ENCODE assay signal across 8 cellular contexts in the genomic region with DNA sequence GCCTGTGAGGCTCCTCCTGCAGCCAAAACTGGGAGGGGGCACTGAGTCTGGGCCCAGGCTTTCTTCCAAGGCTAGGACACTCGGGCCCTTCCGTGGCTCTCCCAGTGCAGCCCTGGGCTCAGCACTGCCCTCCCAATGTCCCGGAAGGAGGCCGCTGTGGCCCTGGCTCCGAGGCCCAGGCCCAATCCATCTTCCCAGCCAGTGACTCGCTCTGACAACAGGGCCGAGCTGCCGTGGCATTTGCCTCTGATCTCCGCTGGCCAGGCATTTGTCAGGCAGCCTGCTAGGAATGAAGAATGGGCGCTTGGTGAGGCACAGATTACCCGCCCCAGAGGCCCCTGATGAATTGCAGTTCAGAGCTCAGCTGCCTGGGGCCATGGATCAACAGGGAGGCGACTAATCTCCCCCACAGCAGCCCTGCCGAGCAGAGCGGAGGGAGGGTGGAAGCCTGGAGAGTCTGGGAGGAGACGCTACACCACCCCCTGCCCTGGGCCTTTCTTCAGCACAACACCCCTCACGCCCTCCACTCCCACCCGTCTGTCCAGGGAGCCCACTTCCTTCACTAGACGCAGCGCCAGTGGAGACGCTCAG. TPM values are rescaled to one million over a fixed set of nuclear protein-coding genes. Genes with fewer than 3 reads are reported as not detected.
DNase-seq lines count a peak whose midpoint lies in the region; ATAC-seq, FAIRE-seq and TF ChIP-seq lines count a peak whose summit lies in the region.

No MANE protein-coding gene starts in this region.

- no peak for DNase-seq in DND-41
- DNase-seq in NCI-H146 (lab: John Stamatoyannopoulos, UW): peak; percentile 75
- DNase-seq in natural killer cell treated with Interleukin-12 subunit alpha and Interleukin-12 subunit beta and Interleukin-15 and Interleukin-18, amount 100 ng/mL, for 72 hours (ENCODE audit: low spot score): no peak
- DNase-seq in H54 (ENCODE audit: insufficient read length, low spot score): no peak

- peak overlapping the region; percentile 37; the same call in 1 of the 2 replicates for H3K27ac ChIP-seq in DND-41 (ENCODE audit: low read length)
- peak overlapping the region; percentile 50 for H3K27ac ChIP-seq in duodenal mucosa (ENCODE audit: low read depth, low read length)

- ATAC-seq in DND-41 (ENCODE audit: insufficient read depth, low read depth): no peak
- no peak for ATAC-seq in natural killer cell treated with Interleukin-12 subunit alpha and Interleukin-12 subunit beta and Interleukin-15 and Interleukin-18, amount 100 ng/mL, for 72 hours
- ATAC-seq in GM18858 (IDR thresholded peaks at IDR 0.05; ENCODE audit: unreplicated experiment): no peak
- no peak for ATAC-seq in GM21529 (IDR thresholded peaks at IDR 0.05; ENCODE audit: unreplicated experiment)
- ATAC-seq in GM19324 (IDR thresholded peaks at IDR 0.05; ENCODE audit: low FRiP score, unreplicated experiment): no peak

- H3K4me2 ChIP-seq in DND-41 (ENCODE audit: insufficient read depth, low read length): no peak overlapping the region

- peak overlapping the region; percentile 70 to 95 for H3K27ac Mint-ChIP-seq in natural killer cell treated with Interleukin-12 subunit alpha and Interleukin-12 subunit beta and Interleukin-15 and Interleukin-18, amount 100 ng/mL, for 72 hours

- H3K9ac ChIP-seq in DND-41 (ENCODE audit: low read depth, low read length): 0 out of 2 replicates have a peak overlapping the region, but pooled peaks have one; percentile 4
- peak overlapping the region in 1 of 2 donors; percentile 2 for H3K9ac ChIP-seq in duodenal mucosa (ENCODE audit: low read depth in 1 of 2, low read length in 2 of 2)

- no peaks in the 10 kb centered on the region; the same call in 1 of the 2 replicates for H4K20me1 ChIP-seq in DND-41 (ENCODE audit: insufficient read depth, low read length)

- H3K9me3 Mint-ChIP-seq in natural killer cell treated with Interleukin-12 subunit alpha and Interleukin-12 subunit beta and Interleukin-15 and Interleukin-18, amount 100 ng/mL, for 72 hours: no peaks in the 10 kb centered on the region

- no peaks in the 10 kb centered on the region for H3K36me3 Mint-ChIP-seq in natural killer cell treated with Interleukin-12 subunit alpha and Interleukin-12 subunit beta and Interleukin-15 and Interleukin-18, amount 100 ng/mL, for 72 hours

- H3K27me3 Mint-ChIP-seq in natural killer cell treated with Interleukin-12 subunit alpha and Interleukin-12 subunit beta and Interleukin-15 and Interleukin-18, amount 100 ng/mL, for 72 hours: peaks cover 3 to 15% of the 10 kb centered on the region in 2 donors

- H3K4me3 ChIP-seq in DND-41 (ENCODE audit: low read depth in 1 of 2, low read length in 2 of 2) (no peak overlapping the region), duodenal mucosa (ENCODE audit: low read depth in 1 of 2, low read length in 2 of 2) (peak overlapping the region in 1 of 2 donors; percentile 10)

- peaks cover 1% of the 10 kb centered on the region for H3K79me2 ChIP-seq in DND-41 (ENCODE audit: insufficient read depth, low read length)

- no peaks in the 10 kb centered on the region for H3K27me3 ChIP-seq in DND-41 (ENCODE audit: insufficient read depth, low read length, poor library complexity)
- H3K27me3 ChIP-seq in duodenal mucosa (ENCODE audit: control insufficient read depth in 1 of 2, insufficient read depth in 2 of 2, low read length in 2 of 2): no peaks in the 10 kb centered on the region

- H3K9me3 ChIP-seq in DND-41 (ENCODE audit: insufficient read depth, low read length, severe bottlenecking): no peaks in the 10 kb centered on the region
- H3K9me3 ChIP-seq in duodenal mucosa (ENCODE audit: control insufficient read depth in 1 of 2, low read length in 2 of 2): no peaks in the 10 kb centered on the region

- no peak for FAIRE-seq in H54 (lab: Jason Lieb, UNC)

- H3K4me1 ChIP-seq in DND-41 (ENCODE audit: insufficient read depth, low read length) (peaks cover 57% of the 10 kb centered on the region), duodenal mucosa (ENCODE audit: control insufficient read depth in 1 of 2, insufficient read depth in 2 of 2, low read length in 2 of 2) (peaks cover 46 to 51% of the 10 kb centered on the region in 2 donors)

- TF ChIP-seq POLR2A in H54 (IDR thresholded peaks at IDR 0.05; ENCODE audit: low read depth, low read length): no peak

- H3K4me1 Mint-ChIP-seq in natural killer cell treated with Interleukin-12 subunit alpha and Interleukin-12 subunit beta and Interleukin-15 and Interleukin-18, amount 100 ng/mL, for 72 hours (ENCODE audit: low read depth in 2 of 2): peaks cover 60 to 65% of the 10 kb centered on the region in 2 donors

- TF ChIP-seq CTCF in DND-41 (IDR thresholded peaks at IDR 0.05; ENCODE audit: borderline replicate concordance, extremely low read depth, low read length, poor library complexity, severe bottlenecking): no peak

- H3K4me3 Mint-ChIP-seq in natural killer cell treated with Interleukin-12 subunit alpha and Interleukin-12 subunit beta and Interleukin-15 and Interleukin-18, amount 100 ng/mL, for 72 hours: peak overlapping the region; percentile 82

- H3K36me3 ChIP-seq in DND-41 (ENCODE audit: insufficient read depth, low read length) (peaks cover 43% of the 10 kb centered on the region), duodenal mucosa (ENCODE audit: control insufficient read depth in 1 of 2, insufficient read depth in 2 of 2, low read length in 2 of 2) (no peaks in the 10 kb centered on the region)

- no peak overlapping the region for H2AFZ ChIP-seq in DND-41 (ENCODE audit: low read depth, low read length)

RNA-seq across cellular contexts. Expression of a gene that starts 8.3 kb away (rescaled TPM):
- total RNA-seq in natural killer cell treated with Interleukin-12 subunit alpha and Interleukin-12 subunit beta and Interleukin-15 and Interleukin-18, amount 100 ng/mL, for 72 hours: 1 to 10 TPM in 1 of 2 donors, under 1 TPM in 1; 0.14 to 1.5 TPM

RNA-seq across cellular contexts. Expression of a gene that starts 19.2 kb away (rescaled TPM):
- under 1 TPM in 1 of 2 donors, not detected in 1; 0.08 TPM for total RNA-seq in natural killer cell treated with Interleukin-12 subunit alpha and Interleukin-12 subunit beta and Interleukin-15 and Interleukin-18, amount 100 ng/mL, for 72 hours
